18 cellular contexts compared by ENCODE assay signal in genomic region chr22:38153821-38154562, GRCh38. TPM values are rescaled to one million over a fixed set of nuclear protein-coding genes. Genes with fewer than 3 reads are reported as not detected.
DNase-seq lines count a peak whose midpoint lies in the region; ATAC-seq, FAIRE-seq and TF ChIP-seq lines count a peak whose summit lies in the region.
"Had no signal": no experiment of that assay in that cellular context is flagged by ENCODE, and none has a peak within 500 bp of the region (broad histone marks: within the 10 kb centered on the region; RNA-seq: fewer than 3 reads in every experiment).

No MANE protein-coding gene starts in this region.

- H3K27ac ChIP-seq in BLaER1 (no peak overlapping the region), brain microvascular endothelial cell (no peak overlapping the region)
- H3K27ac ChIP-seq: SK-N-MC had no signal

- TF ChIP-seq CTCF in brain microvascular endothelial cell (IDR thresholded peaks at IDR 0.05; ENCODE audit: low read depth, low read length, missing control alignments) (peak; percentile 21), mucosa of descending colon (IDR thresholded peaks at IDR 0.05) (no peak)

- intact Hi-C loops in mucosa of descending colon (cut with DNase I, micrococcal nuclease): no loop called here
- intact Hi-C loops in activated T-helper 1 cell treated with anti-CD3 and anti-CD28 coated beads, Interleukin-12 subunit alpha, Interleukin-12 subunit beta, Interleukin-2, Interleukin-4 antibody, amounts not matched to agents 30 ng/mL and 10 ng/mL and 1 ng/mL, durations not matched to agents 14 hours and 24 hours and 36 hours (cut with micrococcal nuclease): no loop called here

- H3K9me3 ChIP-seq in BLaER1 (peaks cover 9% of the 10 kb centered on the region; the same call in 1 of the 2 replicates), mucosa of descending colon (no peaks in the 10 kb centered on the region)

- no peak overlapping the region for H3K4me3 Mint-ChIP-seq in activated T-helper 1 cell treated with anti-CD3 and anti-CD28 coated beads, Interleukin-12 subunit alpha, Interleukin-12 subunit beta, Interleukin-2, Interleukin-4 antibody, amounts not matched to agents 30 ng/mL and 10 ng/mL and 1 ng/mL, durations not matched to agents 14 hours and 24 hours and 36 hours
- H3K4me3 Mint-ChIP-seq: activated T-cell treated with anti-CD3 and anti-CD28 coated beads, Interleukin-2, amount 50 U/mL, for 24 hours had no signal

- DNase-seq in NCI-H2196 (lab: John Stamatoyannopoulos, UW; ENCODE audit: unreplicated experiment) (peak; percentile 33), brain microvascular endothelial cell (no peak), mucosa of descending colon (peak in 1 of 3 donors; percentile 50), erythroblast (lab: John Stamatoyannopoulos, UW) (no peak), GM19239 (ENCODE audit: insufficient read length, low spot score) (no peak)
- no peak for DNase-seq in activated T-helper 1 cell treated with anti-CD3 and anti-CD28 coated beads, Interleukin-12 subunit alpha, Interleukin-12 subunit beta, Interleukin-2, Interleukin-4 antibody, amounts not matched to agents 30 ng/mL and 10 ng/mL and 1 ng/mL, durations not matched to agents 14 hours and 24 hours and 36 hours (ENCODE audit: low spot score)
- DNase-seq: activated T-cell treated with anti-CD3 and anti-CD28 coated beads, Interleukin-2, amount 50 U/mL, for 24 hours; anterior cingulate cortex; effector memory CD4-positive, alpha-beta T cell; GOT3; left cardiac atrium; NCI-H1048; NCI-H748 treated with DMSO at 0.1 percent for 48 hours had no signal

- FAIRE-seq in GM19239 (lab: Jason Lieb, UNC): no peak
- FAIRE-seq: GM12892 had no signal

- in situ Hi-C loops in brain microvascular endothelial cell (cut with HindIII; ENCODE audit: low pct_ligation_motif_present, low sequenced_read_pairs): no loop called here

- peak overlapping the region; percentile 30; the same call in 1 of the 2 replicates for H3K4me2 ChIP-seq in BLaER1

- no peak overlapping the region for H3K4me3 ChIP-seq in BLaER1
- no peak overlapping the region for H3K4me3 ChIP-seq in brain microvascular endothelial cell (ENCODE audit: low read depth, low read length)
- H3K4me3 ChIP-seq in mucosa of descending colon: no peak overlapping the region
- H3K4me3 ChIP-seq: SK-N-MC had no signal

- ATAC-seq in mucosa of descending colon: peak; percentile 91
- no peak for ATAC-seq in GM19324 (IDR thresholded peaks at IDR 0.05; ENCODE audit: low FRiP score, unreplicated experiment)
- ATAC-seq: activated CD4-positive, CD25-positive, alpha-beta regulatory T cell treated with anti-CD3 and anti-CD28 coated beads, Interleukin-2, amount 50 U/mL, for 24 hours; left cardiac atrium had no signal

- H3K9ac ChIP-seq in BLaER1: no peak overlapping the region

- H3K36me3 ChIP-seq in BLaER1 (peaks cover 11% of the 10 kb centered on the region; the same call in 1 of the 2 replicates), brain microvascular endothelial cell (replicated peaks) (no peaks in the 10 kb centered on the region), mucosa of descending colon (ENCODE audit: low read depth) (no peaks in the 10 kb centered on the region)

- H3K27ac Mint-ChIP-seq in activated T-helper 1 cell treated with anti-CD3 and anti-CD28 coated beads, Interleukin-12 subunit alpha, Interleukin-12 subunit beta, Interleukin-2, Interleukin-4 antibody, amounts not matched to agents 30 ng/mL and 10 ng/mL and 1 ng/mL, durations not matched to agents 14 hours and 24 hours and 36 hours: no peak overlapping the region
- H3K27ac Mint-ChIP-seq: activated T-cell treated with anti-CD3 and anti-CD28 coated beads, Interleukin-2, amount 50 U/mL, for 24 hours had no signal

- no peak for TF ChIP-seq POLR2A in erythroblast (IDR thresholded peaks at IDR 0.05; ENCODE audit: low read length)

- no peaks in the 10 kb centered on the region for H3K27me3 Mint-ChIP-seq in activated T-helper 1 cell treated with anti-CD3 and anti-CD28 coated beads, Interleukin-12 subunit alpha, Interleukin-12 subunit beta, Interleukin-2, Interleukin-4 antibody, amounts not matched to agents 30 ng/mL and 10 ng/mL and 1 ng/mL, durations not matched to agents 14 hours and 24 hours and 36 hours (ENCODE audit: insufficient read depth)
- H3K27me3 Mint-ChIP-seq: activated T-cell treated with anti-CD3 and anti-CD28 coated beads, Interleukin-2, amount 50 U/mL, for 24 hours had no signal

- no peaks in the 10 kb centered on the region for H3K4me1 Mint-ChIP-seq in activated T-helper 1 cell treated with anti-CD3 and anti-CD28 coated beads, Interleukin-12 subunit alpha, Interleukin-12 subunit beta, Interleukin-2, Interleukin-4 antibody, amounts not matched to agents 30 ng/mL and 10 ng/mL and 1 ng/mL, durations not matched to agents 14 hours and 24 hours and 36 hours (ENCODE audit: low read depth)

- H3K9me3 Mint-ChIP-seq in activated T-helper 1 cell treated with anti-CD3 and anti-CD28 coated beads, Interleukin-12 subunit alpha, Interleukin-12 subunit beta, Interleukin-2, Interleukin-4 antibody, amounts not matched to agents 30 ng/mL and 10 ng/mL and 1 ng/mL, durations not matched to agents 14 hours and 24 hours and 36 hours: no peaks in the 10 kb centered on the region
- H3K9me3 Mint-ChIP-seq: activated T-cell treated with anti-CD3 and anti-CD28 coated beads, Interleukin-2, amount 50 U/mL, for 24 hours had no signal

- H3K36me3 Mint-ChIP-seq in activated T-helper 1 cell treated with anti-CD3 and anti-CD28 coated beads, Interleukin-12 subunit alpha, Interleukin-12 subunit beta, Interleukin-2, Interleukin-4 antibody, amounts not matched to agents 30 ng/mL and 10 ng/mL and 1 ng/mL, durations not matched to agents 14 hours and 24 hours and 36 hours (ENCODE audit: low read depth): no peaks in the 10 kb centered on the region

- peaks cover 9% of the 10 kb centered on the region; the same call in 1 of the 2 replicates for H4K20me1 ChIP-seq in BLaER1

- H3K4me1 ChIP-seq in BLaER1: peaks cover 46% of the 10 kb centered on the region
- peaks cover 4% of the 10 kb centered on the region for H3K4me1 ChIP-seq in mucosa of descending colon (ENCODE audit: low read depth)

- H3K27me3 ChIP-seq in BLaER1 (no peaks in the 10 kb centered on the region), brain microvascular endothelial cell (replicated peaks) (no peaks in the 10 kb centered on the region)

RNA-seq across cellular contexts. Expression of gene PLA2G6, which starts 27.6 kb away (rescaled TPM):
- total RNA-seq in mucosa of descending colon: 10 to 100 TPM; 28.5 to 38.7 (median 35.9) TPM
- 34.8 and 34.9 TPM in 2 replicates for total RNA-seq in activated T-helper 1 cell treated with anti-CD3 and anti-CD28 coated beads, Interleukin-12 subunit alpha, Interleukin-12 subunit beta, Interleukin-2, Interleukin-4 antibody, amounts not matched to agents 30 ng/mL and 10 ng/mL and 1 ng/mL, durations not matched to agents 14 hours and 24 hours and 36 hours

RNA-seq across cellular contexts. Expression of gene BAIAP2L2, which starts 43.5 kb away (rescaled TPM):
- 10 to 100 TPM; 33.9 to 92.3 (median 63.7) TPM for total RNA-seq in mucosa of descending colon
- 0.29 and 0.32 TPM in 2 replicates for total RNA-seq in activated T-helper 1 cell treated with anti-CD3 and anti-CD28 coated beads, Interleukin-12 subunit alpha, Interleukin-12 subunit beta, Interleukin-2, Interleukin-4 antibody, amounts not matched to agents 30 ng/mL and 10 ng/mL and 1 ng/mL, durations not matched to agents 14 hours and 24 hours and 36 hours

RNA-seq across cellular contexts. Expression of gene MAFF, which starts 47.8 kb away (rescaled TPM):
- total RNA-seq in mucosa of descending colon: 10 to 100 TPM; 16.7 to 26.5 (median 25.6) TPM
- 12.3 and 12.5 TPM in 2 replicates for total RNA-seq in activated T-helper 1 cell treated with anti-CD3 and anti-CD28 coated beads, Interleukin-12 subunit alpha, Interleukin-12 subunit beta, Interleukin-2, Interleukin-4 antibody, amounts not matched to agents 30 ng/mL and 10 ng/mL and 1 ng/mL, durations not matched to agents 14 hours and 24 hours and 36 hours

Comparison
In these comparisons a context has a peak if more than half of its experiments do, and no peak if none do; other contexts are left out.
1. RNA of gene BAIAP2L2, which starts 43.5 kb away (total RNA-seq): 33.9 to 92.3 TPM in mucosa of descending colon; 0.29 to 0.32 TPM in activated T-helper 1 cell treated with anti-CD3 and anti-CD28 coated beads, Interleukin-12 subunit alpha, Interleukin-12 subunit beta, Interleukin-2, Interleukin-4 antibody, amounts not matched to agents 30 ng/mL and 10 ng/mL and 1 ng/mL, durations not matched to agents 14 hours and 24 hours and 36 hours; every median in the first group is over 10 times any median in the second.